Comparison of ENCODE assay signal across 25 cellular contexts in the genomic region with DNA sequence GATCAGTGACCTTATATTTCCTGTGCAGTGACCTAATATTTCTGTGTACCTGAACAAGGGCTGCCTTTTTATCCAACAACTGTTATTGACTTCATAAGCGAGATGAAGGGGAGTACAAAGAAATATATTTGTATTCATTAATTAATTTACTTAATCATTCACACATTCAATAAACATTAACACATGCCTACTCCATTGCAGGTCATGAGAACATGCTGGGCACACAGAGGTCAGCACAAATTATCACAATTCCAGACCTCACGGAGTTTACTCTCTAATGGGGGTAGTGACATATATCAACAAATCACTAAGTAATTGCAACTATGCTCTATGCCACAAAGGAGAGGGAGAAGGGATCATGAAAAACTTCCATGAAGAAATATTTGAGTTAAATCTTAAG.
"Had no signal": no experiment of that assay in that cellular context is flagged by ENCODE, and none has a peak within 500 bp of the region (broad histone marks: within the 10 kb centered on the region; RNA-seq: fewer than 3 reads in every experiment).

No MANE protein-coding gene starts in this region.

- DNase-seq: colonic mucosa; cortex of kidney; dermis blood vessel endothelial cell; dorsolateral prefrontal cortex; effector CD4-positive, alpha-beta T cell; effector CD8-positive, alpha-beta T cell; effector memory CD4-positive, alpha-beta T cell; effector memory CD8-positive, alpha-beta T cell; endodermal cell; erythroblast; esophagus squamous epithelium; foreskin fibroblast; foreskin keratinocyte; foreskin melanocyte; gastrocnemius medialis; glutamatergic neuron; head of caudate nucleus; heart left ventricle; heart right ventricle had no signal

- H3K27ac Mint-ChIP-seq: dendritic cell treated with granulocyte-macrophage colony-stimulating factor and Interleukin-4, amounts not matched to agents 40 ng/mL and 50 ng/mL, for 4 days; effector memory CD8-positive, alpha-beta T cell; endodermal cell had no signal

- H3K4me3 ChIP-seq: colonic mucosa, coronary artery, dorsolateral prefrontal cortex, esophagus muscularis mucosa, esophagus squamous epithelium, gastrocnemius medialis, gastroesophageal sphincter, heart left ventricle, heart right ventricle had no signal

- H3K4me1 ChIP-seq: colonic mucosa, esophagus muscularis mucosa, esophagus squamous epithelium, gastrocnemius medialis, gastroesophageal sphincter, heart left ventricle, heart right ventricle had no signal

- H3K9me3 ChIP-seq: colonic mucosa, esophagus muscularis mucosa, esophagus squamous epithelium, gastrocnemius medialis, gastroesophageal sphincter, heart left ventricle had no signal

- ATAC-seq: effector memory CD8-positive, alpha-beta T cell; esophagus mucosa; foreskin keratinocyte; gastrocnemius medialis; gastroesophageal sphincter; heart left ventricle; heart right ventricle had no signal

- H3K4me3 Mint-ChIP-seq: dendritic cell treated with granulocyte-macrophage colony-stimulating factor and Interleukin-4, amounts not matched to agents 40 ng/mL and 50 ng/mL, for 4 days; effector memory CD8-positive, alpha-beta T cell; endodermal cell had no signal

- H3K27ac ChIP-seq: colonic mucosa, coronary artery, dorsolateral prefrontal cortex, epithelial cell of prostate, esophagus muscularis mucosa, esophagus squamous epithelium, foreskin keratinocyte, gastrocnemius medialis, gastroesophageal sphincter, heart left ventricle, heart right ventricle had no signal

- H3K36me3 ChIP-seq: colonic mucosa, esophagus muscularis mucosa, esophagus squamous epithelium, gastrocnemius medialis, gastroesophageal sphincter, heart left ventricle, heart right ventricle had no signal

- H3K9me3 Mint-ChIP-seq: endodermal cell had no signal

- H3K27me3 Mint-ChIP-seq: dendritic cell treated with granulocyte-macrophage colony-stimulating factor and Interleukin-4, amounts not matched to agents 40 ng/mL and 50 ng/mL, for 4 days; effector memory CD8-positive, alpha-beta T cell had no signal

- H3K27me3 ChIP-seq: colonic mucosa, esophagus muscularis mucosa, esophagus squamous epithelium, gastrocnemius medialis, gastroesophageal sphincter had no signal
